ENCODE assay signal across 8 cellular contexts in genomic region chr3:66480666-66481065, GRCh38. TPM values are rescaled to one million over a fixed set of nuclear protein-coding genes. Genes with fewer than 3 reads are reported as not detected.
DNase-seq lines count a peak whose midpoint lies in the region; ATAC-seq, FAIRE-seq and TF ChIP-seq lines count a peak whose summit lies in the region.

No MANE protein-coding gene starts in this region.

- H3K27me3 Mint-ChIP-seq in activated naive CD4-positive, alpha-beta T cell treated with anti-CD3 and anti-CD28 coated beads, Interleukin-2, amount 50 U/mL, for 24 hours, result no peaks in the 10 kb centered on the region
- no peaks in the 10 kb centered on the region for H3K27me3 Mint-ChIP-seq in neural crest cell (ENCODE audit: low read depth)

- peak overlapping the region; percentile 80 for H3K4me3 Mint-ChIP-seq in activated naive CD4-positive, alpha-beta T cell treated with anti-CD3 and anti-CD28 coated beads, Interleukin-2, amount 50 U/mL, for 24 hours
- no peak overlapping the region for H3K4me3 Mint-ChIP-seq in neural crest cell

- TF ChIP-seq CTCF in neural crest cell (conservative IDR thresholded peaks at IDR 0.05) (no peak), GM13977 (IDR thresholded peaks at IDR 0.05; ENCODE audit: extremely low read depth, insufficient read depth, missing control alignments) (no peak)

- peaks cover 27% of the 10 kb centered on the region for H3K4me1 Mint-ChIP-seq in activated naive CD4-positive, alpha-beta T cell treated with anti-CD3 and anti-CD28 coated beads, Interleukin-2, amount 50 U/mL, for 24 hours
- peaks cover 67% of the 10 kb centered on the region for H3K4me1 Mint-ChIP-seq in neural crest cell

- DNase-seq in GM12891 (ENCODE audit: insufficient read length, low spot score), result no peak
- no peak for DNase-seq in neural crest cell (ENCODE audit: low read depth, low spot score)
- DNase-seq in NCI-H146 (lab: John Stamatoyannopoulos, UW), result no peak
- no peak for DNase-seq in GM13977 (ENCODE audit: low spot score)
- DNase-seq in putamen (ENCODE audit: low spot score), result no peak

- peak; percentile 37 for ATAC-seq in HG03159 (IDR thresholded peaks at IDR 0.05; ENCODE audit: unreplicated experiment)
- no peak for ATAC-seq in HG03439 (IDR thresholded peaks at IDR 0.05; ENCODE audit: unreplicated experiment)

- FAIRE-seq in GM12891 (lab: Jason Lieb, UNC), result peak; percentile 50

- peak overlapping the region; percentile 90 for H3K27ac Mint-ChIP-seq in activated naive CD4-positive, alpha-beta T cell treated with anti-CD3 and anti-CD28 coated beads, Interleukin-2, amount 50 U/mL, for 24 hours
- H3K27ac Mint-ChIP-seq in neural crest cell (ENCODE audit: unreplicated experiment), result peak overlapping the region; percentile 82

- in situ Hi-C loops in GM13977 (cut with MboI; ENCODE audit: low pct_unique_long_range_greater_than_20kb, low sequenced_read_pairs, unreplicated experiment), result no loop called here

- H3K36me3 Mint-ChIP-seq in activated naive CD4-positive, alpha-beta T cell treated with anti-CD3 and anti-CD28 coated beads, Interleukin-2, amount 50 U/mL, for 24 hours, result peaks cover 9% of the 10 kb centered on the region
- H3K36me3 Mint-ChIP-seq in neural crest cell (ENCODE audit: low read depth), result peaks cover 2% of the 10 kb centered on the region

- no peak for TF ChIP-seq POLR2A in GM12891 (IDR thresholded peaks at IDR 0.05; ENCODE audit: low read depth, low read length)

- no peaks in the 10 kb centered on the region for H3K9me3 Mint-ChIP-seq in activated naive CD4-positive, alpha-beta T cell treated with anti-CD3 and anti-CD28 coated beads, Interleukin-2, amount 50 U/mL, for 24 hours
- H3K9me3 Mint-ChIP-seq in neural crest cell, result no peaks in the 10 kb centered on the region

TF ChIP-seq in GM12891, 5 proteins besides CTCF, POLR2A, EP300 and RAD21:
- TF ChIP-seq POU2F2 (IDR thresholded peaks at IDR 0.05; ENCODE audit: low read depth, low read length) (no peak), SPI1 (IDR thresholded peaks at IDR 0.05; ENCODE audit: low read depth, low read length) (peak; percentile 40; the same call in 1 of the 2 replicates)

RNA-seq across cellular contexts. Expression of gene LRIG1, which starts 20.2 kb away (rescaled TPM):
- polyA plus RNA-seq in GM12891 (2012; ENCODE audit: low read depth, missing spikeins), result 6.5 TPM
- total RNA-seq in neural crest cell, result 167 and 178 TPM in 2 replicates
